ENCODE assay signal across 9 cellular contexts in genomic region chr13:51518847-51519246, GRCh38.
DNase-seq lines count a peak whose midpoint lies in the region; ATAC-seq lines count a peak whose summit lies in the region.
"Had no signal": no experiment of that assay in that cellular context is flagged by ENCODE, and none has a peak within 500 bp of the region (broad histone marks: within the 10 kb centered on the region; RNA-seq: fewer than 3 reads in every experiment).

No MANE protein-coding gene starts in this region.

- H3K9me3 ChIP-seq in naive thymus-derived CD4-positive, alpha-beta T cell (ENCODE audit: control insufficient read depth in 2 of 3, low read length in 3 of 3), result no peaks in the 10 kb centered on the region
- H3K9me3 ChIP-seq: psoas muscle had no signal

- DNase-seq in CD1c-positive myeloid dendritic cell (ENCODE audit: extremely low spot score), result peak; percentile 78
- DNase-seq in HS-5 (ENCODE audit: low read depth), result peak; percentile 23
- DNase-seq in activated CD8-positive, alpha-beta T cell treated with anti-CD3 and anti-CD28 coated beads, Interleukin-2, amount 10 ng/mL, durations not matched to agents 7 days and 5 days, result no peak
- DNase-seq in naive thymus-derived CD4-positive, alpha-beta T cell, result no peak
- no peak for DNase-seq in germinal center (ENCODE audit: low spot score)
- DNase-seq in UCSD-AML1 (lab: John Stamatoyannopoulos, UW; ENCODE audit: unreplicated experiment), result no peak
- DNase-seq: psoas muscle had no signal

- CTCF ChIA-PET in activated CD8-positive, alpha-beta T cell treated with anti-CD3 and anti-CD28 coated beads, Interleukin-2, amount 10 ng/mL, durations not matched to agents 7 days and 5 days (lab: Charles Lee), result no interaction called here
- CTCF ChIA-PET in naive thymus-derived CD4-positive, alpha-beta T cell (lab: Charles Lee), result no interaction called here

- H3K27me3 ChIP-seq in naive thymus-derived CD4-positive, alpha-beta T cell (ENCODE audit: control insufficient read depth in 2 of 2, insufficient read depth in 2 of 2, low read length in 2 of 2), result no peaks in the 10 kb centered on the region

- H3K4me3 ChIP-seq in naive thymus-derived CD4-positive, alpha-beta T cell (ENCODE audit: low read length), result no peak overlapping the region
- H3K4me3 ChIP-seq: psoas muscle had no signal

- H3K27ac ChIP-seq in naive thymus-derived CD4-positive, alpha-beta T cell (ENCODE audit: low read depth, low read length), result no peak overlapping the region
- H3K27ac ChIP-seq: psoas muscle had no signal

- no peak overlapping the region for H3K27ac Mint-ChIP-seq in activated CD8-positive, alpha-beta T cell treated with anti-CD3 and anti-CD28 coated beads, Interleukin-2, amount 10 ng/mL, durations not matched to agents 7 days and 5 days
- peak overlapping the region in 1 of 9 donors; percentile 51 for H3K27ac Mint-ChIP-seq in naive thymus-derived CD4-positive, alpha-beta T cell

- H3K9me3 Mint-ChIP-seq in activated CD8-positive, alpha-beta T cell treated with anti-CD3 and anti-CD28 coated beads, Interleukin-2, amount 10 ng/mL, durations not matched to agents 7 days and 5 days (ENCODE audit: insufficient read depth), result no peaks in the 10 kb centered on the region
- peaks cover 0 to 8% (median 0%) of the 10 kb centered on the region in 11 donors for H3K9me3 Mint-ChIP-seq in naive thymus-derived CD4-positive, alpha-beta T cell

- intact Hi-C loops in naive thymus-derived CD4-positive, alpha-beta T cell (cut with micrococcal nuclease), result no loop called here

- POLR2A ChIA-PET in activated CD8-positive, alpha-beta T cell treated with anti-CD3 and anti-CD28 coated beads, Interleukin-2, amount 10 ng/mL, durations not matched to agents 7 days and 5 days (lab: Charles Lee), result no interaction called here
- POLR2A ChIA-PET in naive thymus-derived CD4-positive, alpha-beta T cell (lab: Charles Lee), result no interaction called here

- H3K36me3 Mint-ChIP-seq in activated CD8-positive, alpha-beta T cell treated with anti-CD3 and anti-CD28 coated beads, Interleukin-2, amount 10 ng/mL, durations not matched to agents 7 days and 5 days (ENCODE audit: low read depth), result no peaks in the 10 kb centered on the region
- peaks cover 0 to 2% (median 0%) of the 10 kb centered on the region in 5 donors for H3K36me3 Mint-ChIP-seq in naive thymus-derived CD4-positive, alpha-beta T cell

- H3K4me3 Mint-ChIP-seq in activated CD8-positive, alpha-beta T cell treated with anti-CD3 and anti-CD28 coated beads, Interleukin-2, amount 10 ng/mL, durations not matched to agents 7 days and 5 days, result no peak overlapping the region
- H3K4me3 Mint-ChIP-seq in naive thymus-derived CD4-positive, alpha-beta T cell, result no peak overlapping the region

- H3K4me1 Mint-ChIP-seq in activated CD8-positive, alpha-beta T cell treated with anti-CD3 and anti-CD28 coated beads, Interleukin-2, amount 10 ng/mL, durations not matched to agents 7 days and 5 days (ENCODE audit: low read depth), result peaks cover 39% of the 10 kb centered on the region
- peaks cover 0 to 28% (median 20%) of the 10 kb centered on the region in 7 donors for H3K4me1 Mint-ChIP-seq in naive thymus-derived CD4-positive, alpha-beta T cell

- H3K27me3 Mint-ChIP-seq in activated CD8-positive, alpha-beta T cell treated with anti-CD3 and anti-CD28 coated beads, Interleukin-2, amount 10 ng/mL, durations not matched to agents 7 days and 5 days (ENCODE audit: low read depth), result no peaks in the 10 kb centered on the region
- no peaks in the 10 kb centered on the region for H3K27me3 Mint-ChIP-seq in naive thymus-derived CD4-positive, alpha-beta T cell

- peaks cover 9 to 11% of the 10 kb centered on the region in 2 donors for H3K4me1 ChIP-seq in naive thymus-derived CD4-positive, alpha-beta T cell (ENCODE audit: control insufficient read depth in 2 of 2, insufficient read depth in 2 of 2, low read length in 2 of 2)
- H3K4me1 ChIP-seq: psoas muscle had no signal

- peak; percentile 17 for ATAC-seq in activated CD8-positive, alpha-beta T cell treated with anti-CD3 and anti-CD28 coated beads, Interleukin-2, amount 10 ng/mL, durations not matched to agents 7 days and 5 days
- ATAC-seq in naive thymus-derived CD4-positive, alpha-beta T cell, result peak; percentile 91
- ATAC-seq in HG03175 (IDR thresholded peaks at IDR 0.05; ENCODE audit: unreplicated experiment) (no peak), HG02678 (IDR thresholded peaks at IDR 0.05; ENCODE audit: unreplicated experiment) (no peak)
- ATAC-seq: psoas muscle had no signal

- H3K36me3 ChIP-seq in naive thymus-derived CD4-positive, alpha-beta T cell (ENCODE audit: control insufficient read depth in 2 of 3, insufficient read depth in 3 of 3, low read length in 3 of 3), result no peaks in the 10 kb centered on the region

Comparison
In these comparisons a context has a peak if more than half of its experiments do, and no peak if none do; other contexts are left out.
1. DNase-seq: peak in CD1c-positive myeloid dendritic cell (single experiment) and HS-5 (single experiment); none in activated CD8-positive, alpha-beta T cell treated with anti-CD3 and anti-CD28 coated beads, Interleukin-2, amount 10 ng/mL, durations not matched to agents 7 days and 5 days (single experiment), naive thymus-derived CD4-positive, alpha-beta T cell (0 of 9), germinal center (single experiment) and UCSD-AML1 (single experiment).
2. ATAC-seq: peak in activated CD8-positive, alpha-beta T cell treated with anti-CD3 and anti-CD28 coated beads, Interleukin-2, amount 10 ng/mL, durations not matched to agents 7 days and 5 days (single experiment) and naive thymus-derived CD4-positive, alpha-beta T cell (single experiment); none in HG03175 (single experiment) and HG02678 (single experiment).